22 cellular contexts compared by ENCODE assay signal in genomic region chr5:146368137-146368536, GRCh38. TPM values are rescaled to one million over a fixed set of nuclear protein-coding genes. Genes with fewer than 3 reads are reported as not detected.
"Had no signal": no experiment of that assay in that cellular context is flagged by ENCODE, and none has a peak within 500 bp of the region (broad histone marks: within the 10 kb centered on the region; RNA-seq: fewer than 3 reads in every experiment).

No MANE protein-coding gene starts in this region.

- H3K27ac Mint-ChIP-seq: activated CD8-positive, alpha-beta T cell treated with anti-CD3 and anti-CD28 coated beads, Interleukin-2, amount 10 ng/mL, durations not matched to agents 7 days and 5 days; activated naive CD4-positive, alpha-beta T cell treated with anti-CD3 and anti-CD28 coated beads, Interleukin-2, amount 50 U/mL, for 72 hours; activated T-cell treated with anti-CD3 and anti-CD28 coated beads, Interleukin-2, amount 50 U/mL, for 72 hours; brain; immature natural killer cell; stimulated activated naive CD8-positive, alpha-beta T cell treated with anti-CD3 and anti-CD28 coated beads, Interleukin-15, Interleukin-2, amounts not matched to agents 100 ng/mL and 50 ng/mL, for 24 hours; WTC11 had no signal

- H3K4me1 ChIP-seq: lower lobe of right lung, psoas muscle, right lobe of liver, spleen, suprapubic skin had no signal

- H3K4me1 Mint-ChIP-seq: brain, immature natural killer cell, neural crest cell had no signal

- H3K36me3 Mint-ChIP-seq: activated naive CD4-positive, alpha-beta T cell treated with anti-CD3 and anti-CD28 coated beads, Interleukin-2, amount 50 U/mL, for 72 hours; brain; immature natural killer cell; WTC11 had no signal

- H3K27ac ChIP-seq: lower lobe of right lung, psoas muscle, right lobe of liver, spleen, suprapubic skin had no signal

- H3K27me3 ChIP-seq: right lobe of liver, suprapubic skin had no signal

- H3K4me3 ChIP-seq: lower lobe of right lung, psoas muscle, right lobe of liver, spleen, suprapubic skin had no signal

- FAIRE-seq: endothelial cell of umbilical vein, frontal cortex had no signal

- DNase-seq: activated CD4-positive, alpha-beta T cell treated with anti-CD3 and anti-CD28 coated beads for 4 hours; activated CD8-positive, alpha-beta memory T cell treated with anti-CD3 and anti-CD28 coated beads, Interleukin-2, amount 50 U/mL, for 4 hours; activated CD8-positive, alpha-beta T cell treated with anti-CD3 and anti-CD28 coated beads, Interleukin-2, amount 10 ng/mL, durations not matched to agents 7 days and 5 days; activated gamma-delta T cell; activated T-cell treated with anti-CD3 and anti-CD28 coated beads, Interleukin-2, amount 50 U/mL, for 72 hours; amniotic stem cell; effector CD8-positive, alpha-beta T cell; head of caudate nucleus; immature natural killer cell; left cardiac atrium; lower lobe of right lung; psoas muscle; right lobe of liver; spleen had no signal

- H3K36me3 ChIP-seq: lower lobe of right lung, right lobe of liver, spleen, suprapubic skin had no signal

- ATAC-seq: activated CD8-positive, alpha-beta T cell treated with anti-CD3 and anti-CD28 coated beads, Interleukin-2, amount 10 ng/mL, durations not matched to agents 7 days and 5 days; activated naive CD4-positive, alpha-beta T cell treated with anti-CD3 and anti-CD28 coated beads, Interleukin-2, amount 50 U/mL, for 72 hours; activated T-cell treated with anti-CD3 and anti-CD28 coated beads, Interleukin-2, amount 50 U/mL, for 72 hours; left cardiac atrium; psoas muscle; right lobe of liver; WTC11 had no signal

- H3K4me3 Mint-ChIP-seq: activated CD8-positive, alpha-beta T cell treated with anti-CD3 and anti-CD28 coated beads, Interleukin-2, amount 10 ng/mL, durations not matched to agents 7 days and 5 days; activated T-cell treated with anti-CD3 and anti-CD28 coated beads, Interleukin-2, amount 50 U/mL, for 72 hours; brain; immature natural killer cell; neural crest cell; stimulated activated naive CD8-positive, alpha-beta T cell treated with anti-CD3 and anti-CD28 coated beads, Interleukin-15, Interleukin-2, amounts not matched to agents 100 ng/mL and 50 ng/mL, for 24 hours; WTC11 had no signal

- H3K9me3 Mint-ChIP-seq: activated naive CD4-positive, alpha-beta T cell treated with anti-CD3 and anti-CD28 coated beads, Interleukin-2, amount 50 U/mL, for 72 hours; immature natural killer cell; neural crest cell; stimulated activated naive CD8-positive, alpha-beta T cell treated with anti-CD3 and anti-CD28 coated beads, Interleukin-15, Interleukin-2, amounts not matched to agents 100 ng/mL and 50 ng/mL, for 24 hours; WTC11 had no signal

- H3K9me3 ChIP-seq: lower lobe of right lung, psoas muscle, right lobe of liver, spleen, suprapubic skin had no signal

RNA-seq across cellular contexts. Expression of gene POU4F3, which starts 29.5 kb away (rescaled TPM):
- total RNA-seq: activated naive CD4-positive, alpha-beta T cell treated with anti-CD3 and anti-CD28 coated beads, Interleukin-2, amount 50 U/mL, for 72 hours; activated T-cell treated with anti-CD3 and anti-CD28 coated beads, Interleukin-2, amount 50 U/mL, for 72 hours; endothelial cell of umbilical vein; frontal cortex; lower lobe of right lung; psoas muscle; WTC11 had no signal
- polyA plus RNA-seq: immature natural killer cell had no signal
